Comparison of ENCODE assay signal across 8 cellular contexts in genomic region chr2:128090575-128090908, GRCh38. TPM values are rescaled to one million over a fixed set of nuclear protein-coding genes. Genes with fewer than 3 reads are reported as not detected.
DNase-seq lines count a peak whose midpoint lies in the region; ATAC-seq and TF ChIP-seq lines count a peak whose summit lies in the region.

No MANE protein-coding gene starts in this region.

- peaks cover 37% of the 10 kb centered on the region for H3K79me2 ChIP-seq in OCI-LY1 (ENCODE audit: insufficient read depth, low read length)

- TF ChIP-seq POLR2A in prostate gland (IDR thresholded peaks at IDR 0.05), result no peak

- H3K9me3 ChIP-seq in OCI-LY1 (ENCODE audit: low read length), result no peaks in the 10 kb centered on the region
- no peaks in the 10 kb centered on the region for H3K9me3 ChIP-seq in prostate gland

- TF ChIP-seq CTCF in GM12864 (IDR thresholded peaks at IDR 0.05; ENCODE audit: low read depth, low read length, missing control alignments) (no peak), OCI-LY1 (IDR thresholded peaks at IDR 0.05; ENCODE audit: low read length) (no peak), epithelial cell of proximal tubule (conservative IDR thresholded peaks at IDR 0.05; ENCODE audit: low read depth, low read length) (no peak), prostate gland (IDR thresholded peaks at IDR 0.05) (no peak)

- peak overlapping the region; percentile 56 for H3K27ac ChIP-seq in OCI-LY1 (ENCODE audit: low read depth, low read length, poor library complexity, severe bottlenecking)
- H3K27ac ChIP-seq in prostate gland, result peak overlapping the region; percentile 70 to 81

- ATAC-seq in GM21360 (IDR thresholded peaks at IDR 0.05; ENCODE audit: unreplicated experiment), result no peak
- ATAC-seq in GM21529 (IDR thresholded peaks at IDR 0.05; ENCODE audit: unreplicated experiment), result no peak

- H3K4me1 ChIP-seq in OCI-LY1 (ENCODE audit: insufficient read depth, low read length, severe bottlenecking), result peaks cover 42% of the 10 kb centered on the region
- peaks cover 6% of the 10 kb centered on the region for H3K4me1 ChIP-seq in prostate gland (replicated peaks)

- H3K9me2 ChIP-seq in OCI-LY1 (ENCODE audit: low read depth, low read length), result no peaks in the 10 kb centered on the region

- no peak overlapping the region for H2AFZ ChIP-seq in OCI-LY1 (ENCODE audit: low read length)

- peak overlapping the region; percentile 97 for H3K9ac ChIP-seq in OCI-LY1 (ENCODE audit: low read length)

- WGBS in prostate gland, result under 1% methylated on average over 4 of the region's 4 CpGs

- DNase-seq in GM12864 (ENCODE audit: low read depth), result no peak
- no peak for DNase-seq in epithelial cell of proximal tubule (ENCODE audit: low read depth)
- DNase-seq in prostate gland (ENCODE audit: low spot score), result no peak
- DNase-seq in CD1c-positive myeloid dendritic cell (ENCODE audit: extremely low spot score), result no peak
- no peak for DNase-seq in NCI-H2171 (lab: John Stamatoyannopoulos, UW)

- peak overlapping the region; percentile 85 for H3K4me2 ChIP-seq in OCI-LY1 (ENCODE audit: low read length)

- peaks cover 3% of the 10 kb centered on the region; the same call in 1 of the 2 replicates for H3F3A ChIP-seq in OCI-LY1 (ENCODE audit: insufficient read depth, low read length)

- intact Hi-C loops in prostate gland (cut with DNase I), result loop anchor here (10.0 kb wide), 1 partner anchor 226 kb away; no protein-coding TSS in a partner anchor

- H3K4me3 ChIP-seq in GM12864 (ENCODE audit: low read depth, low read length), result peak overlapping the region; percentile 91
- H3K4me3 ChIP-seq in OCI-LY1 (ENCODE audit: low read depth, low read length, poor library complexity, severe bottlenecking), result peak overlapping the region; percentile 97
- peak overlapping the region; percentile 100 for H3K4me3 ChIP-seq in epithelial cell of proximal tubule (ENCODE audit: low read depth, low read length)
- H3K4me3 ChIP-seq in prostate gland, result peak overlapping the region; percentile 85 to 91

- H3K27me3 ChIP-seq in OCI-LY1 (ENCODE audit: insufficient read depth, low read length), result no peaks in the 10 kb centered on the region
- no peaks in the 10 kb centered on the region for H3K27me3 ChIP-seq in prostate gland (replicated peaks; ENCODE audit: insufficient read depth)

- H3K36me3 ChIP-seq in OCI-LY1 (ENCODE audit: insufficient read depth, low read length) (peaks cover 9% of the 10 kb centered on the region; the same call in 1 of the 2 replicates), prostate gland (no peaks in the 10 kb centered on the region)

- H4K20me1 ChIP-seq in OCI-LY1 (ENCODE audit: insufficient read depth, low read length), result no peaks in the 10 kb centered on the region

RNA-seq across cellular contexts. Expression of gene UGGT1, which starts 0.5 kb away (rescaled TPM):
- 31.2 and 43.2 TPM in 2 replicates for total RNA-seq in epithelial cell of proximal tubule
- 10 to 100 TPM; 34.7 to 45.2 TPM for total RNA-seq in prostate gland
